1 cellular context compared by ENCODE assay signal in genomic region chr1:212219679-212220463, GRCh38.
TF ChIP-seq lines count a peak whose summit lies in the region.

No MANE protein-coding gene starts in this region.

TF ChIP-seq in GM23338, 12 proteins besides CTCF, POLR2A, EP300 and RAD21 (continued from another document):
- TF ChIP-seq, protein P1, sequence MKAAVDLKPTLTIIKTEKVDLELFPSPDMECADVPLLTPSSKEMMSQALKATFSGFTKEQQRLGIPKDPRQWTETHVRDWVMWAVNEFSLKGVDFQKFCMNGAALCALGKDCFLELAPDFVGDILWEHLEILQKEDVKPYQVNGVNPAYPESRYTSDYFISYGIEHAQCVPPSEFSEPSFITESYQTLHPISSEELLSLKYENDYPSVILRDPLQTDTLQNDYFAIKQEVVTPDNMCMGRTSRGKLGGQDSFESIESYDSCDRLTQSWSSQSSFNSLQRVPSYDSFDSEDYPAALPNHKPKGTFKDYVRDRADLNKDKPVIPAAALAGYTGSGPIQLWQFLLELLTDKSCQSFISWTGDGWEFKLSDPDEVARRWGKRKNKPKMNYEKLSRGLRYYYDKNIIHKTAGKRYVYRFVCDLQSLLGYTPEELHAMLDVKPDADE (IDR thresholded peaks at IDR 0.05) = no peak
- TF ChIP-seq EZH2 (IDR thresholded peaks at IDR 0.05; ENCODE audit: low read depth, unreplicated experiment) = no peak
